Comparison of ENCODE assay signal across 8 cellular contexts in the genomic region with DNA sequence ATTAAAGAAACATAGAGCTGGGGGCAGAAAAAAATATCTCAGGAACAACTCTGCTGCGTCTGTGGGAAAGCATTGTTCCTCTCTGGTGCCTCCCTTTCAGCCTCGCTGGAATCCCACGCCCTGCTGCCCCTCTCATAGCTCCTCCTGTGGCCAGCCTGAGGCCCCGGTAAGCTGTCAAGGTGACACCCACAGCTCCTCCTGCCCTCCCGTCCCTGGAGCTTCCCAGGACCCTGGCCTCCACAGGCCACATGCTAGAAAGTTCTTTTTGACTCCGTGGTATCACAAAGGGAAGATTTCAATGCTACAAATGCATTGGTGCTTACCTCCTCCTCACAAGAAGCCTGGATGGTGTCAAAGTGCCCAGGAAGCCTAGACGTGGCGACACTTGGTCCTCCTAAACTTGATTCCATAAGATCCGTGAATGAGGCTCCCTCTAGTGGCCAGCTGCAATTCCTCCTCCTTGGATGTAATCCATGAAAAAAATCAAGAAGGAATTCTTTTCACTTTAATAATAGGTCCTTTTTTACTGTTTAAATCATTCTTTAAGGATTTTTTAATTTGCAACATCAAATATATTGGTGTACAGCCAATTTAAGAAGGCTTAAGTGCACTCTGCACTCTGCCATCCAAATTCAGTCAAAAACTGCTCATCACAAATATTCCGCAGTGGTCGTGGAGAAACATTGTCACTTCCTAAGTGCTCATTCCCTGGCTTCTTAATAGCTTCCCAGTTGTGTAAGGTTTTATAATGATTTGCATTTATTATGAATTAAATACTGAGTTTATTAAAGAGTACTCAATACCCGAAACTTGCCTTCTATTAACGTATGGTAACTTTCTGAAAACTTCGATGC.
DNase-seq lines count a peak whose midpoint lies in the region; ATAC-seq and TF ChIP-seq lines count a peak whose summit lies in the region.

No MANE protein-coding gene starts in this region.

- 0 out of 2 replicates have a peak, but pooled peaks cover 9% of the 10 kb centered on the region for H3K36me3 ChIP-seq in GM23338 (ENCODE audit: insufficient read depth)
- H3K36me3 ChIP-seq in tibial artery: no peaks in the 10 kb centered on the region

- DNase-seq in CD14-positive monocyte (ENCODE audit: low spot score) (peak; percentile 58), GM23338 (ENCODE audit: low spot score) (peak; percentile 96), NCI-H2171 (lab: John Stamatoyannopoulos, UW) (peak; percentile 44), epithelial cell of proximal tubule (ENCODE audit: low read depth) (no peak), mucosa of gallbladder (ENCODE audit: low spot score) (peak; percentile 60), tibial artery (peak; percentile 76 to 81)
- DNase-seq in activated CD4-positive, alpha-beta T cell treated with anti-CD3 and anti-CD28 coated beads for 36 hours: peak; percentile 69

- no peaks in the 10 kb centered on the region for H3K4me1 Mint-ChIP-seq in CD14-positive monocyte
- H3K4me1 Mint-ChIP-seq in GM23338: peaks cover 6% of the 10 kb centered on the region; the same call in 2 of the 3 replicates
- H3K4me1 Mint-ChIP-seq in activated CD4-positive, alpha-beta T cell treated with anti-CD3 and anti-CD28 coated beads for 36 hours: no peaks in the 10 kb centered on the region

- H3K27ac Mint-ChIP-seq in CD14-positive monocyte (no peak overlapping the region), GM23338 (no peak overlapping the region)
- no peak overlapping the region for H3K27ac Mint-ChIP-seq in activated CD4-positive, alpha-beta T cell treated with anti-CD3 and anti-CD28 coated beads for 36 hours

- no peak overlapping the region for H3K4me2 ChIP-seq in GM23338

- ATAC-seq in GM23338 (peak; percentile 97), HG03196 (IDR thresholded peaks at IDR 0.05; ENCODE audit: unreplicated experiment) (no peak)
- ATAC-seq in activated CD4-positive, alpha-beta T cell treated with anti-CD3 and anti-CD28 coated beads for 36 hours: no peak

- H4K20me1 ChIP-seq in GM23338 (replicated peaks; ENCODE audit: insufficient read depth): peaks cover 6% of the 10 kb centered on the region; the same call in 1 of the 2 replicates

- H3K4me3 ChIP-seq in GM23338 (no peak overlapping the region), epithelial cell of proximal tubule (ENCODE audit: low read depth, low read length) (no peak overlapping the region), tibial artery (no peak overlapping the region)

- no peaks in the 10 kb centered on the region for H3K9me3 Mint-ChIP-seq in CD14-positive monocyte
- H3K9me3 Mint-ChIP-seq in GM23338: no peaks in the 10 kb centered on the region
- H3K9me3 Mint-ChIP-seq in activated CD4-positive, alpha-beta T cell treated with anti-CD3 and anti-CD28 coated beads for 36 hours (ENCODE audit: low read depth): no peaks in the 10 kb centered on the region

- CTCF ChIA-PET in activated CD4-positive, alpha-beta T cell treated with anti-CD3 and anti-CD28 coated beads for 36 hours (lab: Charles Lee): interaction anchor here (0.6 to 1.6 kb wide), 10 partner anchors 8 to 1243 kb away, joined by 3 to 7 read pairs (median 3); no protein-coding TSS in a partner anchor

- peaks cover 2% of the 10 kb centered on the region; the same call in 1 of the 2 replicates for H3K9me2 ChIP-seq in GM23338 (ENCODE audit: insufficient read depth)

- peak; percentile 95 for TF ChIP-seq CTCF in CD14-positive monocyte (IDR thresholded peaks at IDR 0.05)
- peak; percentile 86 to 99 for TF ChIP-seq CTCF in GM23338 (conservative IDR thresholded peaks at IDR 0.05; ENCODE audit: low read depth in 2 of 2)
- TF ChIP-seq CTCF in epithelial cell of proximal tubule (conservative IDR thresholded peaks at IDR 0.05; ENCODE audit: low read depth, low read length): peak; percentile 96
- TF ChIP-seq CTCF in tibial artery (IDR thresholded peaks at IDR 0.05): peak; percentile 72 to 84

- H3K4me1 ChIP-seq in GM23338 (ENCODE audit: insufficient read depth) (no peaks in the 10 kb centered on the region), tibial artery (peaks cover 0 to 3% (median 0%) of the 10 kb centered on the region in 4 donors)

- intact Hi-C loops in CD14-positive monocyte (cut with micrococcal nuclease) (loop anchor here in 1 of 2 donors (10.0 kb wide), 1 partner anchor 981 kb away; no protein-coding TSS in a partner anchor), tibial artery (cut with DNase I; ENCODE audit: low total_unique reads) (loop anchor here (5.0 kb wide), 1 partner anchor 979 kb away; no protein-coding TSS in a partner anchor)
- intact Hi-C loops in activated CD4-positive, alpha-beta T cell treated with anti-CD3 and anti-CD28 coated beads for 36 hours (cut with DNase I, micrococcal nuclease): loop anchor here (2.0 to 10.0 kb wide), 5 partner anchors 485 to 981 kb away; no protein-coding TSS in a partner anchor

- H3K36me3 Mint-ChIP-seq in CD14-positive monocyte (no peaks in the 10 kb centered on the region), GM23338 (ENCODE audit: low read depth) (peaks cover 8% of the 10 kb centered on the region; the same call in 2 of the 3 replicates)
- no peaks in the 10 kb centered on the region for H3K36me3 Mint-ChIP-seq in activated CD4-positive, alpha-beta T cell treated with anti-CD3 and anti-CD28 coated beads for 36 hours (ENCODE audit: low read depth)

- H3F3A ChIP-seq in GM23338 (replicated peaks; ENCODE audit: low read depth): 0 out of 2 replicates have a peak, but pooled peaks cover 8% of the 10 kb centered on the region

- H2AFZ ChIP-seq in GM23338: no peak overlapping the region

- H3K9me3 ChIP-seq in tibial artery: no peaks in the 10 kb centered on the region

- POLR2A ChIA-PET in activated CD4-positive, alpha-beta T cell treated with anti-CD3 and anti-CD28 coated beads for 36 hours (lab: Charles Lee): interaction anchor here (0.6 kb wide), 1 partner anchor 1696 kb away, joined by 6 read pairs; no protein-coding TSS in a partner anchor

- H3K27me3 Mint-ChIP-seq in CD14-positive monocyte (ENCODE audit: low read depth in 3 of 3) (peaks cover 1 to 5% (median 3%) of the 10 kb centered on the region in 3 donors), GM23338 (ENCODE audit: insufficient read depth, low read depth, poor library complexity) (peaks cover 2% of the 10 kb centered on the region)
- H3K27me3 Mint-ChIP-seq in activated CD4-positive, alpha-beta T cell treated with anti-CD3 and anti-CD28 coated beads for 36 hours: peaks cover 8% of the 10 kb centered on the region

- H3K27ac ChIP-seq in GM23338 (ENCODE audit: low read depth) (peak overlapping the region; percentile 72; the same call in 1 of the 2 replicates), tibial artery (no peak overlapping the region)

- H3K27me3 ChIP-seq in GM23338 (ENCODE audit: insufficient read depth) (no peaks in the 10 kb centered on the region), tibial artery (no peaks in the 10 kb centered on the region)

- no peak overlapping the region for H3K4me3 Mint-ChIP-seq in CD14-positive monocyte
- no peak overlapping the region for H3K4me3 Mint-ChIP-seq in GM23338
- no peak overlapping the region for H3K4me3 Mint-ChIP-seq in activated CD4-positive, alpha-beta T cell treated with anti-CD3 and anti-CD28 coated beads for 36 hours

- no peaks in the 10 kb centered on the region for H3K79me2 ChIP-seq in GM23338 (replicated peaks; ENCODE audit: insufficient read depth)

TF ChIP-seq in GM23338, 12 proteins besides CTCF, POLR2A, EP300 and RAD21 (continues in another document):
- TF ChIP-seq STAT1 (IDR thresholded peaks at IDR 0.05; ENCODE audit: unreplicated experiment) (no peak), EZH2phosphoT487 (IDR thresholded peaks at IDR 0.05; ENCODE audit: unreplicated experiment) (no peak), ZNF114 (CRISPR knock-in tag; IDR thresholded peaks at IDR 0.05) (0 out of 2 replicates have a peak, but pooled peaks have one; percentile 23)
